ENCODE assay signal across 9 cellular contexts in genomic region chr2:150445404-150445803, GRCh38.
"Had no signal": no experiment of that assay in that cellular context is flagged by ENCODE, and none has a peak within 500 bp of the region (broad histone marks: within the 10 kb centered on the region; RNA-seq: fewer than 3 reads in every experiment).

No MANE protein-coding gene starts in this region.

- H3K36me3 ChIP-seq: HAP-1 had no signal

- ATAC-seq: GM23338, HCT116 had no signal

- H3K4me3 ChIP-seq: GM23338, HAP-1 had no signal

- H3K27ac ChIP-seq: KMS-11 had no signal

- DNase-seq: H7, HFFc6, Karpas-422, KBM-7 had no signal

- H2AFZ ChIP-seq: GM23338 had no signal

- H3K4me2 ChIP-seq: GM23338, KMS-11 had no signal

- H3K9ac ChIP-seq: KMS-11 had no signal

- FAIRE-seq: HTR-8/SVneo had no signal

- H3K9me3 ChIP-seq: HAP-1 had no signal
